Comparison of ENCODE assay signal across 3 cellular contexts in genomic region chr10:109964318-109964717, GRCh38.
TF ChIP-seq lines count a peak whose summit lies in the region.

No MANE protein-coding gene starts in this region.

TF ChIP-seq in GM23338, 12 proteins besides CTCF, POLR2A, EP300 and RAD21 (continues in another document):
- no peak for TF ChIP-seq ETS1 (IDR thresholded peaks at IDR 0.05)
- no peak for TF ChIP-seq EZH2phosphoT487 (IDR thresholded peaks at IDR 0.05; ENCODE audit: unreplicated experiment)
- TF ChIP-seq, protein P1, sequence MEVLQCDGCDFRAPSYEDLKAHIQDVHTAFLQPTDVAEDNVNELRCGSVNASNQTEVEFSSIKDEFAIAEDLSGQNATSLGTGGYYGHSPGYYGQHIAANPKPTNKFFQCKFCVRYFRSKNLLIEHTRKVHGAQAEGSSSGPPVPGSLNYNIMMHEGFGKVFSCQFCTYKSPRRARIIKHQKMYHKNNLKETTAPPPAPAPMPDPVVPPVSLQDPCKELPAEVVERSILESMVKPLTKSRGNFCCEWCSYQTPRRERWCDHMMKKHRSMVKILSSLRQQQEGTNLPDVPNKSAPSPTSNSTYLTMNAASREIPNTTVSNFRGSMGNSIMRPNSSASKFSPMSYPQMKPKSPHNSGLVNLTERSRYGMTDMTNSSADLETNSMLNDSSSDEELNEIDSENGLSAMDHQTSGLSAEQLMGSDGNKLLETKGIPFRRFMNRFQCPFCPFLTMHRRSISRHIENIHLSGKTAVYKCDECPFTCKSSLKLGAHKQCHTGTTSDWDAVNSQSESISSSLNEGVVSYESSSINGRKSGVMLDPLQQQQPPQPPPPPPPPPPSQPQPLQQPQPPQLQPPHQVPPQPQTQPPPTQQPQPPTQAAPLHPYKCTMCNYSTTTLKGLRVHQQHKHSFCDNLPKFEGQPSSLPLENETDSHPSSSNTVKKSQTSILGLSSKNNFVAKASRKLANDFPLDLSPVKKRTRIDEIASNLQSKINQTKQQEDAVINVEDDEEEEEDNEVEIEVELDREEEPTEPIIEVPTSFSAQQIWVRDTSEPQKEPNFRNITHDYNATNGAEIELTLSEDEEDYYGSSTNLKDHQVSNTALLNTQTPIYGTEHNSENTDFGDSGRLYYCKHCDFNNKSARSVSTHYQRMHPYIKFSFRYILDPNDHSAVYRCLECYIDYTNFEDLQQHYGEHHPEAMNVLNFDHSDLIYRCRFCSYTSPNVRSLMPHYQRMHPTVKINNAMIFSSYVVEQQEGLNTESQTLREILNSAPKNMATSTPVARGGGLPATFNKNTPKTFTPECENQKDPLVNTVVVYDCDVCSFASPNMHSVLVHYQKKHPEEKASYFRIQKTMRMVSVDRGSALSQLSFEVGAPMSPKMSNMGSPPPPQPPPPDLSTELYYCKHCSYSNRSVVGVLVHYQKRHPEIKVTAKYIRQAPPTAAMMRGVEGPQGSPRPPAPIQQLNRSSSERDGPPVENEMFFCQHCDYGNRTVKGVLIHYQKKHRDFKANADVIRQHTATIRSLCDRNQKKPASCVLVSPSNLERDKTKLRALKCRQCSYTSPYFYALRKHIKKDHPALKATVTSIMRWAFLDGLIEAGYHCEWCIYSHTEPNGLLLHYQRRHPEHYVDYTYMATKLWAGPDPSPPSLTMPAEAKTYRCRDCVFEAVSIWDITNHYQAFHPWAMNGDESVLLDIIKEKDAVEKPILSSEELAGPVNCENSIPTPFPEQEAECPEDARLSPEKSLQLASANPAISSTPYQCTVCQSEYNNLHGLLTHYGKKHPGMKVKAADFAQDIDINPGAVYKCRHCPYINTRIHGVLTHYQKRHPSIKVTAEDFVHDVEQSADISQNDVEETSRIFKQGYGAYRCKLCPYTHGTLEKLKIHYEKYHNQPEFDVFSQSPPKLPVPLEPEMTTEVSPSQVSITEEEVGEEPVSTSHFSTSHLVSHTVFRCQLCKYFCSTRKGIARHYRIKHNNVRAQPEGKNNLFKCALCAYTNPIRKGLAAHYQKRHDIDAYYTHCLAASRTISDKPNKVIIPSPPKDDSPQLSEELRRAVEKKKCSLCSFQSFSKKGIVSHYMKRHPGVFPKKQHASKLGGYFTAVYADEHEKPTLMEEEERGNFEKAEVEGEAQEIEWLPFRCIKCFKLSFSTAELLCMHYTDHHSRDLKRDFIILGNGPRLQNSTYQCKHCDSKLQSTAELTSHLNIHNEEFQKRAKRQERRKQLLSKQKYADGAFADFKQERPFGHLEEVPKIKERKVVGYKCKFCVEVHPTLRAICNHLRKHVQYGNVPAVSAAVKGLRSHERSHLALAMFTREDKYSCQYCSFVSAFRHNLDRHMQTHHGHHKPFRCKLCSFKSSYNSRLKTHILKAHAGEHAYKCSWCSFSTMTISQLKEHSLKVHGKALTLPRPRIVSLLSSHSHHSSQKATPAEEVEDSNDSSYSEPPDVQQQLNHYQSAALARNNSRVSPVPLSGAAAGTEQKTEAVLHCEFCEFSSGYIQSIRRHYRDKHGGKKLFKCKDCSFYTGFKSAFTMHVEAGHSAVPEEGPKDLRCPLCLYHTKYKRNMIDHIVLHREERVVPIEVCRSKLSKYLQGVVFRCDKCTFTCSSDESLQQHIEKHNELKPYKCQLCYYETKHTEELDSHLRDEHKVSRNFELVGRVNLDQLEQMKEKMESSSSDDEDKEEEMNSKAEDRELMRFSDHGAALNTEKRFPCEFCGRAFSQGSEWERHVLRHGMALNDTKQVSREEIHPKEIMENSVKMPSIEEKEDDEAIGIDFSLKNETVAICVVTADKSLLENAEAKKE (CRISPR knock-in tag; IDR thresholded peaks at IDR 0.05): no peak
- no peak for TF ChIP-seq POLR2AphosphoS5 (IDR thresholded peaks at IDR 0.05; ENCODE audit: low read depth)
- TF ChIP-seq JUNB (IDR thresholded peaks at IDR 0.05; ENCODE audit: unreplicated experiment): no peak

TF ChIP-seq in IMR-90, 13 proteins besides CTCF, POLR2A, EP300 and RAD21:
- TF ChIP-seq SMC3 (IDR thresholded peaks at IDR 0.05; ENCODE audit: low read depth, low read length) (no peak), FOS (IDR thresholded peaks at IDR 0.05; ENCODE audit: low read depth, low read length) (no peak), CEBPB (IDR thresholded peaks at IDR 0.05; ENCODE audit: low read depth, low read length) (no peak), MAFK (IDR thresholded peaks at IDR 0.05; ENCODE audit: low read depth, low read length) (no peak), BHLHE40 (IDR thresholded peaks at IDR 0.05; ENCODE audit: low read depth, low read length) (no peak)
- TF ChIP-seq, protein P2, sequence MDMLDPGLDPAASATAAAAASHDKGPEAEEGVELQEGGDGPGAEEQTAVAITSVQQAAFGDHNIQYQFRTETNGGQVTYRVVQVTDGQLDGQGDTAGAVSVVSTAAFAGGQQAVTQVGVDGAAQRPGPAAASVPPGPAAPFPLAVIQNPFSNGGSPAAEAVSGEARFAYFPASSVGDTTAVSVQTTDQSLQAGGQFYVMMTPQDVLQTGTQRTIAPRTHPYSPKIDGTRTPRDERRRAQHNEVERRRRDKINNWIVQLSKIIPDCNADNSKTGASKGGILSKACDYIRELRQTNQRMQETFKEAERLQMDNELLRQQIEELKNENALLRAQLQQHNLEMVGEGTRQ (IDR thresholded peaks at IDR 0.05; ENCODE audit: low read depth, low read length): no peak

TF ChIP-seq in H1, 55 proteins besides CTCF, POLR2A, EP300 and RAD21:
- TF ChIP-seq TAF7 (optimal IDR thresholded peaks at IDR 0.05; ENCODE audit: borderline replicate concordance, low read depth, low read length) (no peak), YY1 (IDR thresholded peaks at IDR 0.05; ENCODE audit: low read depth, low read length) (no peak), RFX5 (IDR thresholded peaks at IDR 0.05; ENCODE audit: borderline replicate concordance, low read depth, low read length) (no peak), JUN (IDR thresholded peaks at IDR 0.05; ENCODE audit: low read depth, low read length) (no peak), POU5F1 (IDR thresholded peaks at IDR 0.05; ENCODE audit: low read depth, low read length) (no peak), PHF8 (conservative IDR thresholded peaks at IDR 0.05; ENCODE audit: low read depth, low read length) (no peak), SRF (IDR thresholded peaks at IDR 0.05; ENCODE audit: low read depth, low read length) (no peak)
- TF ChIP-seq, protein P3, sequence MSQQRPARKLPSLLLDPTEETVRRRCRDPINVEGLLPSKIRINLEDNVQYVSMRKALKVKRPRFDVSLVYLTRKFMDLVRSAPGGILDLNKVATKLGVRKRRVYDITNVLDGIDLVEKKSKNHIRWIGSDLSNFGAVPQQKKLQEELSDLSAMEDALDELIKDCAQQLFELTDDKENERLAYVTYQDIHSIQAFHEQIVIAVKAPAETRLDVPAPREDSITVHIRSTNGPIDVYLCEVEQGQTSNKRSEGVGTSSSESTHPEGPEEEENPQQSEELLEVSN (IDR thresholded peaks at IDR 0.05): no peak
